In the genomic region with DNA sequence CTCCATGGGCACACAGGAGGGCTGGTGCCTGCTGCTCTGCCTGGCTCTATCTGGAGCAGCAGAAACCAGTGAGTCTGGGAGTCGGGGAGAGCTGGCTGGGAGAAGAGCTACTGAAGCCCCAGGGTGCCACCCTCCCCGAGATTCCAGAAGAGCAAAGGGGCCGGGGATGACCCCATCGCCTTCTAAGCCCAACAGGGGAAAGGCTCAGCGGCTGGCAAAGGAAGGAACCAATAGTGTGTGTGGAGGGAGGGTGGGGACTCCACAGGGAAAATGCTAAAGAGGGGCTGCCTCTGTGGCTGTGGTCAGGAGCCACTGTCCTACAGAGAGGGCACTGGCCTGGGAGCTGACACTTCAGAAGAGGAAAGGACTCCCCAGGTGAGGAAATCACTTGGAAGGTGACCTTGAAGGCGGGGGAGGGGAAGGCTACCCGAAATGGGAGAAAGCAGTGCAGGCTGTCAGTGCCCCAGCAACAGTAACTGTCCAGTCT, we compare ENCODE assay signal across 1 cellular context.
TF ChIP-seq lines count a peak whose summit lies in the region.

No MANE protein-coding gene starts in this region.

TF ChIP-seq in IMR-90, 13 proteins besides CTCF, POLR2A, EP300 and RAD21 (continued from another document):
- TF ChIP-seq, protein P1, sequence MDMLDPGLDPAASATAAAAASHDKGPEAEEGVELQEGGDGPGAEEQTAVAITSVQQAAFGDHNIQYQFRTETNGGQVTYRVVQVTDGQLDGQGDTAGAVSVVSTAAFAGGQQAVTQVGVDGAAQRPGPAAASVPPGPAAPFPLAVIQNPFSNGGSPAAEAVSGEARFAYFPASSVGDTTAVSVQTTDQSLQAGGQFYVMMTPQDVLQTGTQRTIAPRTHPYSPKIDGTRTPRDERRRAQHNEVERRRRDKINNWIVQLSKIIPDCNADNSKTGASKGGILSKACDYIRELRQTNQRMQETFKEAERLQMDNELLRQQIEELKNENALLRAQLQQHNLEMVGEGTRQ (IDR thresholded peaks at IDR 0.05; ENCODE audit: low read depth, low read length), result no peak
- TF ChIP-seq MAFK (IDR thresholded peaks at IDR 0.05; ENCODE audit: low read depth, low read length), result no peak
- TF ChIP-seq MXI1 (IDR thresholded peaks at IDR 0.05; ENCODE audit: borderline replicate concordance, low read depth, low read length), result no peak
- no peak for TF ChIP-seq SMC3 (IDR thresholded peaks at IDR 0.05; ENCODE audit: low read depth, low read length)
- TF ChIP-seq, protein P2, sequence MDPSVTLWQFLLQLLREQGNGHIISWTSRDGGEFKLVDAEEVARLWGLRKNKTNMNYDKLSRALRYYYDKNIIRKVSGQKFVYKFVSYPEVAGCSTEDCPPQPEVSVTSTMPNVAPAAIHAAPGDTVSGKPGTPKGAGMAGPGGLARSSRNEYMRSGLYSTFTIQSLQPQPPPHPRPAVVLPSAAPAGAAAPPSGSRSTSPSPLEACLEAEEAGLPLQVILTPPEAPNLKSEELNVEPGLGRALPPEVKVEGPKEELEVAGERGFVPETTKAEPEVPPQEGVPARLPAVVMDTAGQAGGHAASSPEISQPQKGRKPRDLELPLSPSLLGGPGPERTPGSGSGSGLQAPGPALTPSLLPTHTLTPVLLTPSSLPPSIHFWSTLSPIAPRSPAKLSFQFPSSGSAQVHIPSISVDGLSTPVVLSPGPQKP (IDR thresholded peaks at IDR 0.05; ENCODE audit: borderline replicate concordance, low read depth, low read length), result no peak
